8 cellular contexts compared by ENCODE assay signal in the genomic region with DNA sequence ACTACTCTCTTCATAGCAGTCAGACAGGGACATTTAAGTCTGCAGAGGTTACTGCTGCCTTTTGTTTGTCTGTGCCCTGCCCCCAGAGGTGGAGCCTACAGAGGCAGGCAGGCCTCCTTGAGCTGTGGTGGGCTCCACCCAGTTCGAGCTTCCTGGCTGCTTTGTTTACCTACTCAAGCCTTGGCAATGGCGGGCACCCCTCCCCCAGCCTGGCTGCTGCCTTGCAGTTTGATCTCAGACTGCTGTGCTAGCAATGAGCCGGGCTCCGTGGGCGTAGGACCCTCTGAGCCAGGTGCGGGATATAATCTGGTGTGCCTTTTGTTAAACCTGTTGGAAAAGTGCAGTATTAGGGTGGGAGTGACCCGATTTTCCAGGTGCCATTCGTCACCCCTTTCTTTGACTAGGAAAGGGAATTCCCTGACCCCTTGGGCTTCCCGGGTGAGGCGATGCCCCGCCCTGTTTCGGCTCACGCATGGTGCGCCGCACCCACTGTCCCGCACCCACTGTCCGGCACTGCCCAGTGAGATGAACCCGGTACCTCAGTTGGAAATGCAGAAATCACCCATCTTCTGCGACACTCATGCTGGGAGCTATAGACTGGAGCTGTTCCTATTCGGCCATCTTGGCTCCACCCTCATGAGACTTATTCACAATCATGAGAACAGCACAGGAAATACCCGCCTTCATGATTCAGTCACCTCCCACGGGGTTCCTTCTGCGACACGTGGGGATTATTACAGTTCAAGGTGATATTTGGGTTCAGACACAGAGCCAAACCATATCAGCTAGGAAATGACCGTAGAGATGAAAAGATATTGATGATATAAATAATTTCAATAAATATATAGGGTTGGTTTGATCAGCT.
DNase-seq lines count a peak whose midpoint lies in the region; ATAC-seq and TF ChIP-seq lines count a peak whose summit lies in the region.
"Not testable (repeated sequence)": the region's sequence is repeated elsewhere in the genome, so short reads cannot be mapped to it uniquely, and the experiment has no call there.

No MANE protein-coding gene starts in this region.

- TF ChIP-seq RAD21 in IMR-90 (IDR thresholded peaks at IDR 0.05; ENCODE audit: low read length), result not testable (repeated sequence)

- H3K4me3 Mint-ChIP-seq in activated CD8-positive, alpha-beta T cell treated with anti-CD3 and anti-CD28 coated beads, Interleukin-2, amount 10 ng/mL, durations not matched to agents 7 days and 5 days; activated naive CD4-positive, alpha-beta T cell treated with anti-CD3 and anti-CD28 coated beads for 36 hours: not testable (repeated sequence)

- not testable (repeated sequence) for H3K18ac ChIP-seq in IMR-90 (ENCODE audit: low read depth, low read length)

- in situ Hi-C loops in IMR-90 (cut with MboI; ENCODE audit: low sequenced_read_pairs), result not testable (repeated sequence)

- ATAC-seq in IMR-90 (ENCODE audit: low read depth); activated CD8-positive, alpha-beta T cell treated with anti-CD3 and anti-CD28 coated beads, Interleukin-2, amount 10 ng/mL, durations not matched to agents 7 days and 5 days: not testable (repeated sequence)

- peaks cover 17% of the 10 kb centered on the region; the same call in 1 of the 2 replicates for H4K20me1 ChIP-seq in IMR-90 (ENCODE audit: insufficient read depth, low read length)

- H3K27me3 Mint-ChIP-seq in activated CD8-positive, alpha-beta T cell treated with anti-CD3 and anti-CD28 coated beads, Interleukin-2, amount 10 ng/mL, durations not matched to agents 7 days and 5 days (ENCODE audit: low read depth); activated naive CD4-positive, alpha-beta T cell treated with anti-CD3 and anti-CD28 coated beads for 36 hours (ENCODE audit: low read depth): not testable (repeated sequence)

- peak overlapping the region; percentile 74 for H3K27ac Mint-ChIP-seq in activated CD8-positive, alpha-beta T cell treated with anti-CD3 and anti-CD28 coated beads, Interleukin-2, amount 10 ng/mL, durations not matched to agents 7 days and 5 days
- H3K27ac Mint-ChIP-seq in activated naive CD4-positive, alpha-beta T cell treated with anti-CD3 and anti-CD28 coated beads for 36 hours, result not testable (repeated sequence)

- H3K4me2 ChIP-seq in IMR-90 (ENCODE audit: low read depth, low read length), result not testable (repeated sequence)

- 98% methylated on average over 8 of the region's 25 CpGs; no CpG with 5 or more reads in 1 of the 2 experiments for WGBS in IMR-90 (ENCODE audit: extremely low coverage in 2 of 2, insufficient read length in 1 of 2), 2 experiments

- not testable (repeated sequence) for H3K4me1 ChIP-seq in A673 (ENCODE audit: insufficient read depth, low read length, poor library complexity, severe bottlenecking); IMR-90 (ENCODE audit: control insufficient read depth, insufficient read depth, low read length)
- H3K4me1 ChIP-seq in effector memory CD4-positive, alpha-beta T cell (ENCODE audit: control insufficient read depth, insufficient read depth, low read length, poor library complexity, severe bottlenecking), result peaks cover 12% of the 10 kb centered on the region

- not testable (repeated sequence) for H3K36me3 ChIP-seq in A673 (ENCODE audit: insufficient read depth, low read length, poor library complexity, severe bottlenecking); IMR-90 (ENCODE audit: control insufficient read depth, insufficient read depth, low read length); effector memory CD4-positive, alpha-beta T cell (ENCODE audit: control insufficient read depth, insufficient read depth, low read length)

- not testable (repeated sequence) for H3K9me1 ChIP-seq in IMR-90 (ENCODE audit: insufficient read depth, low read length)

- H2BK120ac ChIP-seq in IMR-90 (ENCODE audit: low read depth, low read length), result not testable (repeated sequence)

- not testable (repeated sequence) for BruUV-seq in A673 (replicated peaks; lab: Mats Ljungman, UMichigan); IMR-90 (replicated peaks; lab: Mats Ljungman, UMichigan)

- CTCF ChIA-PET in A673 (lab: Charles Lee), result interaction anchor here (0.6 kb wide), 1 partner anchor 429 kb away, joined by 4 read pairs; no protein-coding TSS in a partner anchor
- CTCF ChIA-PET in IMR-90 (lab: Yijun Ruan, JAX); activated CD8-positive, alpha-beta T cell treated with anti-CD3 and anti-CD28 coated beads, Interleukin-2, amount 10 ng/mL, durations not matched to agents 7 days and 5 days (lab: Charles Lee): not testable (repeated sequence)
- CTCF ChIA-PET in activated naive CD4-positive, alpha-beta T cell treated with anti-CD3 and anti-CD28 coated beads for 36 hours (lab: Charles Lee), result interaction anchor here (0.5 to 0.6 kb wide), 2 partner anchors 11 to 24 kb away, joined by 3 to 4 read pairs; no protein-coding TSS in a partner anchor

- DNase-seq in A673 (ENCODE audit: low spot score), result peak; percentile 49
- peak; percentile 17 for DNase-seq in IMR-90
- DNase-seq in T-helper 9 cell, result peak; percentile 9
- peak; percentile 38 for DNase-seq in activated CD8-positive, alpha-beta T cell treated with anti-CD3 and anti-CD28 coated beads, Interleukin-2, amount 10 ng/mL, durations not matched to agents 7 days and 5 days
- peak; percentile 41 for DNase-seq in activated naive CD4-positive, alpha-beta T cell treated with anti-CD3 and anti-CD28 coated beads for 36 hours
- DNase-seq in effector memory CD4-positive, alpha-beta T cell, result peak in 2 of 3 donors; percentile 6 to 7
- DNase-seq in non-pigmented ciliary epithelial cell (ENCODE audit: low read depth), result peak; percentile 5
- DNase-seq in stimulated activated CD4-positive, alpha-beta T cell treated with anti-CD3 and anti-CD28 coated beads, TNF-alpha, amount 100 ng/mL, for 4 hours (ENCODE audit: low read depth in 3 of 3), result peak in 2 of 3 experiments; percentile 8 to 10

- peaks cover 50% of the 10 kb centered on the region for H3K36me3 Mint-ChIP-seq in activated CD8-positive, alpha-beta T cell treated with anti-CD3 and anti-CD28 coated beads, Interleukin-2, amount 10 ng/mL, durations not matched to agents 7 days and 5 days (ENCODE audit: low read depth)
- peaks cover 50% of the 10 kb centered on the region for H3K36me3 Mint-ChIP-seq in activated naive CD4-positive, alpha-beta T cell treated with anti-CD3 and anti-CD28 coated beads for 36 hours (ENCODE audit: low read depth)

- H2AK5ac ChIP-seq in IMR-90 (ENCODE audit: low read depth, low read length), result not testable (repeated sequence)

- H3K9ac ChIP-seq in IMR-90 (ENCODE audit: low read depth, low read length), result not testable (repeated sequence)

- H3K9me3 ChIP-seq in A673 (ENCODE audit: low read depth, low read length, poor library complexity, severe bottlenecking); IMR-90 (ENCODE audit: control insufficient read depth, insufficient read depth, low read length); effector memory CD4-positive, alpha-beta T cell (ENCODE audit: control insufficient read depth, low read length): not testable (repeated sequence)

- not testable (repeated sequence) for H3K27me3 ChIP-seq in A673 (replicated peaks; ENCODE audit: insufficient read depth, low read depth, low read length, poor library complexity); IMR-90 (ENCODE audit: control insufficient read depth, insufficient read depth, low read length); effector memory CD4-positive, alpha-beta T cell (replicated peaks; ENCODE audit: control insufficient read depth, insufficient read depth, low read length, poor library complexity, severe bottlenecking)

- POLR2A ChIA-PET in A673 (lab: Charles Lee; ENCODE audit: low non-redundant PET); IMR-90 (lab: Charles Lee; ENCODE audit: unreplicated experiment); activated CD8-positive, alpha-beta T cell treated with anti-CD3 and anti-CD28 coated beads, Interleukin-2, amount 10 ng/mL, durations not matched to agents 7 days and 5 days (lab: Charles Lee): not testable (repeated sequence)

- peaks cover 4 to 24% of the 10 kb centered on the region in 2 experiments; a peak in 3 of 4 replicates for H3K79me1 ChIP-seq in IMR-90 (ENCODE audit: low read depth in 1 of 2, low read length in 2 of 2)

- H3K23ac ChIP-seq in IMR-90 (ENCODE audit: low read depth, low read length), result not testable (repeated sequence)

- not testable (repeated sequence) for H3K14ac ChIP-seq in IMR-90 (replicated peaks; ENCODE audit: low read depth, low read length)

- H3K4me1 Mint-ChIP-seq in activated CD8-positive, alpha-beta T cell treated with anti-CD3 and anti-CD28 coated beads, Interleukin-2, amount 10 ng/mL, durations not matched to agents 7 days and 5 days (ENCODE audit: low read depth), result peaks cover 18% of the 10 kb centered on the region
- peaks cover 51% of the 10 kb centered on the region for H3K4me1 Mint-ChIP-seq in activated naive CD4-positive, alpha-beta T cell treated with anti-CD3 and anti-CD28 coated beads for 36 hours (ENCODE audit: low read depth)

- not testable (repeated sequence) for H2BK15ac ChIP-seq in IMR-90 (ENCODE audit: low read depth, low read length)

- H3K4ac ChIP-seq in IMR-90 (ENCODE audit: low read depth, low read length), result not testable (repeated sequence)

- not testable (repeated sequence) for H2BK20ac ChIP-seq in IMR-90 (ENCODE audit: low read depth, low read length)

- not testable (repeated sequence) for H3K27ac ChIP-seq in A673 (ENCODE audit: low read depth, low read length, poor library complexity, severe bottlenecking); IMR-90 (ENCODE audit: insufficient read depth, low read length); effector memory CD4-positive, alpha-beta T cell (ENCODE audit: insufficient read depth, low read length, poor library complexity, severe bottlenecking)

- H2AK9ac ChIP-seq in IMR-90 (replicated peaks; ENCODE audit: low read depth, low read length, poor library complexity), result not testable (repeated sequence)

- H3K9me3 Mint-ChIP-seq in activated CD8-positive, alpha-beta T cell treated with anti-CD3 and anti-CD28 coated beads, Interleukin-2, amount 10 ng/mL, durations not matched to agents 7 days and 5 days (ENCODE audit: insufficient read depth); activated naive CD4-positive, alpha-beta T cell treated with anti-CD3 and anti-CD28 coated beads for 36 hours: not testable (repeated sequence)

- not testable (repeated sequence) for H4K5ac ChIP-seq in IMR-90 (ENCODE audit: low read depth, low read length)

- H3K4me3 ChIP-seq in A673 (ENCODE audit: low read depth, low read length, poor library complexity, severe bottlenecking); IMR-90 (ENCODE audit: insufficient read depth, low read depth, low read length); effector memory CD4-positive, alpha-beta T cell (ENCODE audit: insufficient read depth, low read depth, low read length, poor library complexity, severe bottlenecking): not testable (repeated sequence)

- intact Hi-C loops in A673 (cut with micrococcal nuclease; ENCODE audit: unreplicated experiment); IMR-90 (cut with micrococcal nuclease); activated naive CD4-positive, alpha-beta T cell treated with anti-CD3 and anti-CD28 coated beads for 36 hours (cut with micrococcal nuclease): not testable (repeated sequence)

- dilution Hi-C loops in IMR-90 (cut with HindIII; ENCODE audit: low sequenced_read_pairs, unreplicated experiment), result not testable (repeated sequence)

- H4K91ac ChIP-seq in IMR-90 (ENCODE audit: insufficient read depth, low read depth, low read length), result not testable (repeated sequence)

- H4K8ac ChIP-seq in IMR-90 (ENCODE audit: low read depth in 2 of 2, low read length in 2 of 2), result not testable (repeated sequence)

- not testable (repeated sequence) for H2AFZ ChIP-seq in IMR-90 (replicated peaks; ENCODE audit: low read length, poor library complexity)

- TF ChIP-seq POLR2A in IMR-90 (IDR thresholded peaks at IDR 0.05; ENCODE audit: low read depth, low read length), result not testable (repeated sequence)

- TF ChIP-seq CTCF in A673 (conservative IDR thresholded peaks at IDR 0.05; ENCODE audit: low read depth, low read length); IMR-90 (conservative IDR thresholded peaks at IDR 0.05; ENCODE audit: low read depth, low read length): not testable (repeated sequence)

- H2BK5ac ChIP-seq in IMR-90 (ENCODE audit: low read depth, low read length, poor library complexity, severe bottlenecking), result peak overlapping the region; percentile 33

- H3K56ac ChIP-seq in IMR-90 (ENCODE audit: extremely low read depth, insufficient read depth, low read length), result not testable (repeated sequence)
